Comparison of ENCODE assay signal across 1 cellular context in genomic region chr3:61645148-61645547, GRCh38.
A peak's percentile ranks its signal among the peaks of the same experiment; 100 is the strongest.
TF ChIP-seq lines count a peak whose summit lies in the region.

No MANE protein-coding gene starts in this region.

TF ChIP-seq in HepG2, 621 proteins besides CTCF, POLR2A, EP300 and RAD21 (continued from another document):
- TF ChIP-seq, protein P1, sequence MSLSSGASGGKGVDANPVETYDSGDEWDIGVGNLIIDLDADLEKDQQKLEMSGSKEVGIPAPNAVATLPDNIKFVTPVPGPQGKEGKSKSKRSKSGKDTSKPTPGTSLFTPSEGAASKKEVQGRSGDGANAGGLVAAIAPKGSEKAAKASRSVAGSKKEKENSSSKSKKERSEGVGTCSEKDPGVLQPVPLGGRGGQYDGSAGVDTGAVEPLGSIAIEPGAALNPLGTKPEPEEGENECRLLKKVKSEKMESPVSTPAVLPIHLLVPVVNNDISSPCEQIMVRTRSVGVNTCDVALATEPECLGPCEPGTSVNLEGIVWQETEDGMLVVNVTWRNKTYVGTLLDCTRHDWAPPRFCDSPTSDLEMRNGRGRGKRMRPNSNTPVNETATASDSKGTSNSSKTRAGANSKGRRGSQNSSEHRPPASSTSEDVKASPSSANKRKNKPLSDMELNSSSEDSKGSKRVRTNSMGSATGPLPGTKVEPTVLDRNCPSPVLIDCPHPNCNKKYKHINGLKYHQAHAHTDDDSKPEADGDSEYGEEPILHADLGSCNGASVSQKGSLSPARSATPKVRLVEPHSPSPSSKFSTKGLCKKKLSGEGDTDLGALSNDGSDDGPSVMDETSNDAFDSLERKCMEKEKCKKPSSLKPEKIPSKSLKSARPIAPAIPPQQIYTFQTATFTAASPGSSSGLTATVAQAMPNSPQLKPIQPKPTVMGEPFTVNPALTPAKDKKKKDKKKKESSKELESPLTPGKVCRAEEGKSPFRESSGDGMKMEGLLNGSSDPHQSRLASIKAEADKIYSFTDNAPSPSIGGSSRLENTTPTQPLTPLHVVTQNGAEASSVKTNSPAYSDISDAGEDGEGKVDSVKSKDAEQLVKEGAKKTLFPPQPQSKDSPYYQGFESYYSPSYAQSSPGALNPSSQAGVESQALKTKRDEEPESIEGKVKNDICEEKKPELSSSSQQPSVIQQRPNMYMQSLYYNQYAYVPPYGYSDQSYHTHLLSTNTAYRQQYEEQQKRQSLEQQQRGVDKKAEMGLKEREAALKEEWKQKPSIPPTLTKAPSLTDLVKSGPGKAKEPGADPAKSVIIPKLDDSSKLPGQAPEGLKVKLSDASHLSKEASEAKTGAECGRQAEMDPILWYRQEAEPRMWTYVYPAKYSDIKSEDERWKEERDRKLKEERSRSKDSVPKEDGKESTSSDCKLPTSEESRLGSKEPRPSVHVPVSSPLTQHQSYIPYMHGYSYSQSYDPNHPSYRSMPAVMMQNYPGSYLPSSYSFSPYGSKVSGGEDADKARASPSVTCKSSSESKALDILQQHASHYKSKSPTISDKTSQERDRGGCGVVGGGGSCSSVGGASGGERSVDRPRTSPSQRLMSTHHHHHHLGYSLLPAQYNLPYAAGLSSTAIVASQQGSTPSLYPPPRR (CRISPR knock-in tag; IDR thresholded peaks at IDR 0.05; ENCODE audit: borderline replicate concordance), result 0 out of 2 replicates have a peak, but pooled peaks have one; percentile 27
- peak; percentile 85; the same call in 1 of the 2 replicates for TF ChIP-seq TBX3 (IDR thresholded peaks at IDR 0.05; ENCODE audit: borderline replicate concordance)
- no peak for TF ChIP-seq KAT7 (CRISPR knock-in tag; IDR thresholded peaks at IDR 0.05; ENCODE audit: borderline replicate concordance)
- TF ChIP-seq PAF1 (CRISPR knock-in tag; IDR thresholded peaks at IDR 0.05), result no peak
- no peak for TF ChIP-seq BRCA1 (CRISPR knock-in tag; IDR thresholded peaks at IDR 0.05)
- no peak for TF ChIP-seq PREB (CRISPR knock-in tag; IDR thresholded peaks at IDR 0.05)
- TF ChIP-seq JUN (CRISPR knock-in tag; IDR thresholded peaks at IDR 0.05), result peak; percentile 26; the same call in 1 of the 2 replicates
- TF ChIP-seq GATAD2A (CRISPR knock-in tag; IDR thresholded peaks at IDR 0.05), result 0 out of 2 replicates have a peak, but pooled peaks have one; percentile 25
- no peak for TF ChIP-seq CCAR2 (optimal IDR thresholded peaks at IDR 0.05; ENCODE audit: low read depth, low read length)
- no peak for TF ChIP-seq FOXA1 (IDR thresholded peaks at IDR 0.05)
- peak; percentile 37; the same call in 1 of the 2 replicates for TF ChIP-seq FOXA1 (CRISPR knock-in tag; IDR thresholded peaks at IDR 0.05)
- TF ChIP-seq ZNF598 (CRISPR knock-in tag; IDR thresholded peaks at IDR 0.05; ENCODE audit: borderline replicate concordance), result no peak
- no peak for TF ChIP-seq HHEX (CRISPR knock-in tag; IDR thresholded peaks at IDR 0.05)
- TF ChIP-seq ZNF530 (CRISPR knock-in tag; IDR thresholded peaks at IDR 0.05; ENCODE audit: low read depth), result no peak
- TF ChIP-seq ZNF3 (CRISPR knock-in tag; IDR thresholded peaks at IDR 0.05), result no peak
- peak; percentile 75 for TF ChIP-seq USF2 (IDR thresholded peaks at IDR 0.05; ENCODE audit: low read depth, low read length)
- peak; percentile 82; the same call in 1 of the 2 replicates for TF ChIP-seq USF2 (CRISPR knock-in tag; IDR thresholded peaks at IDR 0.05; ENCODE audit: borderline replicate concordance)
- TF ChIP-seq SMAD1 (CRISPR knock-in tag; IDR thresholded peaks at IDR 0.05; ENCODE audit: borderline replicate concordance, low read depth), result no peak
